Comparison of ENCODE assay signal across 1 cellular context in the genomic region with DNA sequence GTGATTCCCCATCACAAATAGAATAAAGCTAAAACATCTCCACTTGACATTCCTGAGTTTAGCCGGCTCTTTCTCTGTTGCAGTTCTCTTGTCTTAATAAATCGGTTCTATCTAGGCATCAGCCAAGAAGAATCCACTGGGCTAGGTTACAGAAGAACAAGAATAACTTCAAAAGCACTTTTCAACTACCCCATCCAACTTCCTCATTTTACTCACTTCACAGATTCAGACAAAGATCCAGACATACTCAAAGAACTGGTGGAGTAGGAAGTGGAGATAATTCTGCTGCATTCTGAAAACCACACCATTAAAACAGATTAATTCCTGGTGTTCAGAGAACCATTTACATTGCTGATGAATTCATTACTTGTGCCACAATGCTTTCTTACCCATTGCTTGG.
TF ChIP-seq lines count a peak whose summit lies in the region.

No MANE protein-coding gene starts in this region.

TF ChIP-seq in WTC11, 78 proteins besides CTCF, POLR2A, EP300 and RAD21 (continued from another document):
- TF ChIP-seq AFF4 (CRISPR knock-in tag; IDR thresholded peaks at IDR 0.05; ENCODE audit: borderline replicate concordance) (no peak), PRRX2 (CRISPR knock-in tag; IDR thresholded peaks at IDR 0.05) (no peak), ZNF532 (CRISPR knock-in tag; IDR thresholded peaks at IDR 0.05; ENCODE audit: borderline replicate concordance) (no peak)
